In genomic region chrX:134743121-134743520, GRCh38 we compare ENCODE assay signal across 18 cellular contexts. TPM values are rescaled to one million over a fixed set of nuclear protein-coding genes. Genes with fewer than 3 reads are reported as not detected.
A peak's percentile ranks its signal among the peaks of the same experiment; 100 is the strongest.
DNase-seq lines count a peak whose midpoint lies in the region; TF ChIP-seq lines count a peak whose summit lies in the region.
"Had no signal": no experiment of that assay in that cellular context is flagged by ENCODE, and none has a peak within 500 bp of the region (broad histone marks: within the 10 kb centered on the region; RNA-seq: fewer than 3 reads in every experiment).

No MANE protein-coding gene starts in this region.

- no peak overlapping the region for H3K27ac ChIP-seq in tibial artery
- no peak overlapping the region for H3K27ac ChIP-seq in endodermal cell (ENCODE audit: low read depth, low read length)
- H3K27ac ChIP-seq: SJCRH30 had no signal

- H3K4me3 Mint-ChIP-seq in type B pancreatic cell (no peak overlapping the region), endodermal cell (no peak overlapping the region)
- H3K4me3 Mint-ChIP-seq: CD14-positive monocyte had no signal

- H3K4me1 Mint-ChIP-seq in type B pancreatic cell (ENCODE audit: unreplicated experiment) (peaks cover 4% of the 10 kb centered on the region), endodermal cell (peaks cover 2% of the 10 kb centered on the region)

- WGBS in endodermal cell (ENCODE audit: insufficient coverage in 1 of 2, insufficient read length in 1 of 2), 2 experiments: 100% methylated on average over 1 of the region's 1 CpG; no CpG with 5 or more reads in 1 of the 2 experiments

- H3K27ac Mint-ChIP-seq in type B pancreatic cell (no peak overlapping the region), endodermal cell (no peak overlapping the region)

- intact Hi-C loops in tibial artery (cut with DNase I; ENCODE audit: low total_unique reads): no loop called here

- no peaks in the 10 kb centered on the region for H3K27me3 Mint-ChIP-seq in type B pancreatic cell
- H3K27me3 Mint-ChIP-seq in endodermal cell (ENCODE audit: insufficient read depth): no peaks in the 10 kb centered on the region

- H3K36me3 ChIP-seq in tibial artery: no peaks in the 10 kb centered on the region
- no peaks in the 10 kb centered on the region for H3K36me3 ChIP-seq in endodermal cell (ENCODE audit: control insufficient read depth, insufficient read depth, low read length)
- H3K36me3 ChIP-seq: SJCRH30 had no signal

- in situ Hi-C loops in astrocyte of the spinal cord (cut with HindIII; ENCODE audit: low sequenced_read_pairs): no loop called here

- H3K9ac ChIP-seq in endodermal cell (ENCODE audit: extremely low read depth, low read length, poor library complexity, severe bottlenecking): no peak overlapping the region

- H3K9me3 ChIP-seq in tibial artery (no peaks in the 10 kb centered on the region), endodermal cell (ENCODE audit: control insufficient read depth, low read length) (no peaks in the 10 kb centered on the region)
- H3K9me3 ChIP-seq: SJCRH30 had no signal

- H3K4me3 ChIP-seq in astrocyte of the spinal cord (ENCODE audit: low read depth, low read length) (no peak overlapping the region), skeletal muscle cell (ENCODE audit: low read depth, low read length) (no peak overlapping the region), tibial artery (no peak overlapping the region), endodermal cell (ENCODE audit: low read length) (no peak overlapping the region)
- H3K4me3 ChIP-seq: SJCRH30 had no signal

- no peaks in the 10 kb centered on the region for H3K9me3 Mint-ChIP-seq in type B pancreatic cell
- H3K9me3 Mint-ChIP-seq in endodermal cell: peaks cover 63% of the 10 kb centered on the region

- H3K36me3 Mint-ChIP-seq in type B pancreatic cell (no peaks in the 10 kb centered on the region), endodermal cell (ENCODE audit: low read depth) (no peaks in the 10 kb centered on the region)
- H3K36me3 Mint-ChIP-seq: CD14-positive monocyte had no signal

- no peaks in the 10 kb centered on the region for H3K4me1 ChIP-seq in tibial artery
- H3K4me1 ChIP-seq in endodermal cell (ENCODE audit: control insufficient read depth, insufficient read depth, low read length): no peaks in the 10 kb centered on the region

- no peaks in the 10 kb centered on the region for H3K27me3 ChIP-seq in tibial artery
- no peaks in the 10 kb centered on the region for H3K27me3 ChIP-seq in endodermal cell (ENCODE audit: control insufficient read depth, insufficient read depth, low read length, poor library complexity, severe bottlenecking)
- H3K27me3 ChIP-seq: SJCRH30 had no signal

- TF ChIP-seq CTCF in astrocyte of the spinal cord (IDR thresholded peaks at IDR 0.05; ENCODE audit: low read depth, low read length) (no peak), tibial artery (IDR thresholded peaks at IDR 0.05) (no peak), type B pancreatic cell (conservative IDR thresholded peaks at IDR 0.05) (no peak), endodermal cell (conservative IDR thresholded peaks at IDR 0.05) (no peak)

- DNase-seq in GM03348 (ENCODE audit: low spot score) (peak; percentile 16), astrocyte of the spinal cord (ENCODE audit: low read depth, low spot score) (peak; percentile 23), fibroblast of peridontal ligament (ENCODE audit: extremely low read depth) (peak; percentile 87), skeletal muscle cell (ENCODE audit: low read depth) (peak; percentile 56), tibial artery (no peak), type B pancreatic cell (ENCODE audit: extremely low spot score, unreplicated experiment) (no peak), NCI-H774 (lab: John Stamatoyannopoulos, UW) (no peak), endodermal cell (no peak)
- DNase-seq: AML-193, DMS 273 treated with DMSO at 0.1 percent for 48 hours, DND-41, KG1, NCI-H1436, NCI-H1930, NCI-H226, NCI-H524 treated with DMSO at 0.1 percent for 48 hours, SJCRH30 had no signal

RNA-seq across cellular contexts. Expression of gene PABIR2, which starts 53.9 kb away (rescaled TPM):
- total RNA-seq in type B pancreatic cell (ENCODE audit: low replicate concordance) (14.7 and 24.2 TPM in 2 replicates), endodermal cell (10 to 100 TPM; 40.0 to 60.6 TPM)
- polyA plus RNA-seq in endodermal cell (2013, experiment 1 of 2): 37.3 TPM
- 33.2 TPM for polyA plus RNA-seq in endodermal cell (2013, experiment 2 of 2)

Comparison
In these comparisons a context has a peak if more than half of its experiments do, and no peak if none do; other contexts are left out.
1. DNase-seq: peak in GM03348 (single experiment), astrocyte of the spinal cord (single experiment), fibroblast of peridontal ligament (single experiment) and skeletal muscle cell (single experiment); none in tibial artery (0 of 2), type B pancreatic cell (single experiment), NCI-H774 (single experiment) and endodermal cell (single experiment).